ENCODE assay signal across 9 cellular contexts in the genomic region with DNA sequence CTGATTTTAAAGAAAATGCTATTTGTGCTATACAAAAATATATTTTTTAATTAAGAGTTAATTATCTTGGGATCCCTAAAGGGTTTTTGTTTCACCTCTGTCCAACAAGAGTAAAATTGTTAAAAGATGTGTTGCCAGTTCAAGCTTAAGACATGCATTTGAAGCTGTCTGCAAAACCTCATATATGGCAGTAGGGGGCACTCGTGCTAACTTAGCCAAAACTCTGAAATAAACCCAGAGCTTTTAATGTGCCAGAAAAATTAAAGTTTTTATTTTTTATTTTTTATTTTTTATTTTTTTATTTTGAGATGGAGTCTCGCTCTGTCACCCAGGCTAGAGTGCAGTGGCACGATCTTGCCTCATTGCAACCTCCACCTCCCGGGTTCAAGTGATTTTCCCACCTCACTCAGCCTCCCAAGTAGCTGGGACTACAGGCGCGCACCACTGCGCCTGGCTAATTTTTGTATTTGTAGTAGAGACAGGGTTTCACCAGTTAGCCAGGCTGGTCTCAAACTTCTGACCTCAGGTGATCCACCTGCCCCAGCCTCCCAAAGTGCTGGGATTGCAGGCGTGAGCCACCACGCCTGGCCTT. TPM values are rescaled to one million over a fixed set of nuclear protein-coding genes. Genes with fewer than 3 reads are reported as not detected.
DNase-seq lines count a peak whose midpoint lies in the region; ATAC-seq and TF ChIP-seq lines count a peak whose summit lies in the region.
"Not testable (repeated sequence)": the region's sequence is repeated elsewhere in the genome, so short reads cannot be mapped to it uniquely, and the experiment has no call there.
"Had no signal": no experiment of that assay in that cellular context is flagged by ENCODE, and none has a peak within 500 bp of the region (broad histone marks: within the 10 kb centered on the region; RNA-seq: fewer than 3 reads in every experiment).

No MANE protein-coding gene starts in this region.

- not testable (repeated sequence) for H3K27ac ChIP-seq in esophagus muscularis mucosa (replicated peaks in 1 of 4); liver (ENCODE audit: low read depth in 1 of 2, low read length in 2 of 2); thyroid gland

- H3K27me3 ChIP-seq in esophagus muscularis mucosa; liver (ENCODE audit: control insufficient read depth in 4 of 4, insufficient read depth in 4 of 4, low read length in 3 of 4); thyroid gland: not testable (repeated sequence)

- peak; percentile 43 to 58 for TF ChIP-seq RAD21 in liver (IDR thresholded peaks at IDR 0.05)

- TF ChIP-seq CTCF in esophagus muscularis mucosa (IDR thresholded peaks at IDR 0.05), result peak; percentile 42 to 72 (median 45)
- TF ChIP-seq CTCF in liver (IDR thresholded peaks at IDR 0.05; ENCODE audit: low read depth, low read length, missing input control), result peak; percentile 55
- peak in 5 of 6 experiments; percentile 22 to 85 (median 52) for TF ChIP-seq CTCF in thyroid gland (IDR thresholded peaks at IDR 0.05)

- not testable (repeated sequence) for H3K27ac Mint-ChIP-seq in activated CD4-positive, alpha-beta T cell treated with anti-CD3 and anti-CD28 coated beads, Interleukin-2, amount 10 ng/mL, durations not matched to agents 24 days and 14 days

- H3K36me3 Mint-ChIP-seq in activated CD4-positive, alpha-beta T cell treated with anti-CD3 and anti-CD28 coated beads, Interleukin-2, amount 10 ng/mL, durations not matched to agents 24 days and 14 days (ENCODE audit: low read depth), result peaks cover 56% of the 10 kb centered on the region

- H3K27me3 Mint-ChIP-seq in activated CD4-positive, alpha-beta T cell treated with anti-CD3 and anti-CD28 coated beads, Interleukin-2, amount 10 ng/mL, durations not matched to agents 24 days and 14 days, result not testable (repeated sequence)

- DNase-seq in DMS 273 (lab: John Stamatoyannopoulos, UW; ENCODE audit: unreplicated experiment), result peak; percentile 54
- peak; percentile 44 for DNase-seq in NCI-H510A treated with DMSO at 0.1 percent for 48 hours (lab: John Stamatoyannopoulos, UW)
- peak; percentile 65 for DNase-seq in activated CD4-positive, alpha-beta T cell treated with anti-CD3 and anti-CD28 coated beads, Interleukin-2, amount 10 ng/mL, durations not matched to agents 24 days and 14 days
- DNase-seq in esophagus muscularis mucosa (ENCODE audit: extremely low spot score); thyroid gland: not testable (repeated sequence)

- peak; percentile 64 for ATAC-seq in GM21390 (IDR thresholded peaks at IDR 0.05; ENCODE audit: unreplicated experiment)
- ATAC-seq in HG03432 (IDR thresholded peaks at IDR 0.05; ENCODE audit: unreplicated experiment), result peak; percentile 78

- not testable (repeated sequence) for H3K9ac ChIP-seq in liver (ENCODE audit: low read depth in 1 of 2, low read length in 2 of 2)

- intact Hi-C loops in activated CD4-positive, alpha-beta T cell treated with anti-CD3 and anti-CD28 coated beads, Interleukin-2, amount 10 ng/mL, durations not matched to agents 24 days and 14 days (cut with micrococcal nuclease), result loop anchor here (1.0 to 5.0 kb wide), 2 partner anchors 57 to 389 kb away; no protein-coding TSS in a partner anchor
- intact Hi-C loops in esophagus muscularis mucosa (cut with DNase I), result not testable (repeated sequence)
- intact Hi-C loops in thyroid gland (cut with DNase I), result loop anchor here (5.0 kb wide), 1 partner anchor 59 kb away; no protein-coding TSS in a partner anchor

- not testable (repeated sequence) for TF ChIP-seq EP300 in esophagus muscularis mucosa (IDR thresholded peaks at IDR 0.05)

- H3K36me3 ChIP-seq in esophagus muscularis mucosa (peaks cover 81 to 100% (median 92%) of the 10 kb centered on the region in 4 donors), liver (ENCODE audit: control insufficient read depth in 4 of 4, insufficient read depth in 3 of 4, low read depth in 1 of 4, low read length in 3 of 4) (peaks cover 14 to 82% (median 71%) of the 10 kb centered on the region in 4 donors), thyroid gland (peaks cover 80 to 94% of the 10 kb centered on the region in 2 donors)

- H3K4me3 Mint-ChIP-seq in activated CD4-positive, alpha-beta T cell treated with anti-CD3 and anti-CD28 coated beads, Interleukin-2, amount 10 ng/mL, durations not matched to agents 24 days and 14 days, result not testable (repeated sequence)

- not testable (repeated sequence) for H3K4me3 ChIP-seq in esophagus muscularis mucosa; liver (ENCODE audit: low read depth in 1 of 3, low read length in 3 of 3); thyroid gland (replicated peaks in 1 of 3)

- not testable (repeated sequence) for H3K9me3 ChIP-seq in esophagus muscularis mucosa; liver (ENCODE audit: control insufficient read depth in 4 of 4, low read length in 3 of 4); thyroid gland

- not testable (repeated sequence) for H3K9me3 Mint-ChIP-seq in activated CD4-positive, alpha-beta T cell treated with anti-CD3 and anti-CD28 coated beads, Interleukin-2, amount 10 ng/mL, durations not matched to agents 24 days and 14 days

- 87% methylated on average over 9 of the region's 9 CpGs for WGBS in esophagus muscularis mucosa
- WGBS in liver, result 88% methylated on average over 9 of the region's 9 CpGs
- 84 to 86% methylated on average over 9 of the region's 9 CpGs for WGBS in thyroid gland, 2 donors

- TF ChIP-seq POLR2A in esophagus muscularis mucosa (IDR thresholded peaks at IDR 0.05; ENCODE audit: low read depth); thyroid gland (IDR thresholded peaks at IDR 0.05): not testable (repeated sequence)

- not testable (repeated sequence) for H3K4me1 Mint-ChIP-seq in activated CD4-positive, alpha-beta T cell treated with anti-CD3 and anti-CD28 coated beads, Interleukin-2, amount 10 ng/mL, durations not matched to agents 24 days and 14 days

- not testable (repeated sequence) for H3K4me1 ChIP-seq in esophagus muscularis mucosa, thyroid gland
- peaks cover 0 to 13% (median 11%) of the 10 kb centered on the region in 4 donors for H3K4me1 ChIP-seq in liver (ENCODE audit: control insufficient read depth in 4 of 4, insufficient read depth in 4 of 4, low read length in 3 of 4)

RNA-seq across cellular contexts. Expression of gene GHITM, which starts 8.8 kb away (rescaled TPM):
- total RNA-seq in activated CD4-positive, alpha-beta T cell treated with anti-CD3 and anti-CD28 coated beads, Interleukin-2, amount 10 ng/mL, durations not matched to agents 24 days and 14 days, result 145 and 148 TPM in 2 replicates
- total RNA-seq in esophagus muscularis mucosa (100 to 1,000 TPM; 145 to 161 (median 154) TPM), liver (100 to 1,000 TPM; 156 to 173 TPM), thyroid gland (100 to 1,000 TPM; 165 to 251 (median 202) TPM)
- polyA plus RNA-seq in liver, result 100 to 1,000 TPM; 214 to 252 TPM

RNA-seq across cellular contexts. Expression of gene GPR15LG, which starts 25.5 kb away (rescaled TPM):
- total RNA-seq in activated CD4-positive, alpha-beta T cell treated with anti-CD3 and anti-CD28 coated beads, Interleukin-2, amount 10 ng/mL, durations not matched to agents 24 days and 14 days, result not detected in 2 replicates
- total RNA-seq in esophagus muscularis mucosa (not detected), liver (not detected), thyroid gland (not detected)
- not detected for polyA plus RNA-seq in liver
- polyA plus RNA-seq: ovary had no signal

RNA-seq across cellular contexts. Expression of gene CDHR1, which starts 46.2 kb away (rescaled TPM):
- 0.26 and 0.33 TPM in 2 replicates for total RNA-seq in activated CD4-positive, alpha-beta T cell treated with anti-CD3 and anti-CD28 coated beads, Interleukin-2, amount 10 ng/mL, durations not matched to agents 24 days and 14 days
- under 1 TPM in 3 of 4 donors, not detected in 1; under 0.01 to 0.17 (median 0.06) TPM for total RNA-seq in esophagus muscularis mucosa
- total RNA-seq in liver, result under 1 TPM; 0.17 to 0.51 TPM
- polyA plus RNA-seq in liver, result under 1 TPM; 0.07 to 0.10 TPM
- under 1 TPM in 1 of 4 donors, not detected in 3; 0.17 TPM for total RNA-seq in thyroid gland
